ENCODE assay signal across 17 cellular contexts in the genomic region with DNA sequence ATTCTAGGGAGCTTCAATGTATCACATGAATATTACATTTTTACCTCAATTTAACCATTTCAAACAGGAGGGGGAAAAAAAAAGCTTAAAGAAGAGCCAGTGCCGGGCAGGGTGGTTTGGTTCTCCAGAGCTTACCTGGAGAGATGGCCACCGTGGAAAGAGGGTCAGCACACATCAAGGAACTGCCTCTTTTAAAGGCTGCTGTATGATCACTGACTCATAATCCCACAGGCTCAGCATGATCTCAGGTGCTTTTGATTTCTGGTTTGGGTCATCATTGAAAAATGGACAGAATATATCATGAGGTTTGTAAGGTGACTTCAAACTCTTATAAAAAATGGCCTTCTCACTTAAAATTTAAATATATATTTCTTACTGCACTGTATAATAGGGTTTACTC.
A peak's percentile ranks its signal among the peaks of the same experiment; 100 is the strongest.
DNase-seq lines count a peak whose midpoint lies in the region; ATAC-seq and TF ChIP-seq lines count a peak whose summit lies in the region.
"Had no signal": no experiment of that assay in that cellular context is flagged by ENCODE, and none has a peak within 500 bp of the region (broad histone marks: within the 10 kb centered on the region; RNA-seq: fewer than 3 reads in every experiment).

No MANE protein-coding gene starts in this region.

- H3K4me3 Mint-ChIP-seq in WTC11 = no peak overlapping the region
- H3K4me3 Mint-ChIP-seq: CD4-positive, CD25-positive, alpha-beta regulatory T cell; CD8-positive, alpha-beta T cell had no signal

- no peaks in the 10 kb centered on the region for H3K9me3 ChIP-seq in BE2C
- H3K9me3 ChIP-seq: BLaER1, Caco-2 had no signal

- H3K9me3 Mint-ChIP-seq in WTC11 = 0 out of 2 replicates have a peak, but pooled peaks cover under 1% of the 10 kb centered on the region
- H3K9me3 Mint-ChIP-seq: CD8-positive, alpha-beta T cell had no signal

- H3K4me1 ChIP-seq in foreskin keratinocyte (peaks cover 4% of the 10 kb centered on the region), BE2C (no peaks in the 10 kb centered on the region)
- H3K4me1 ChIP-seq: BLaER1 had no signal

- CTCF ChIA-PET in WTC11 (lab: Charles Lee) = interaction anchor here (1.1 to 1.6 kb wide), 3 partner anchors 11 to 773 kb away, joined by 3 to 6 read pairs (median 5); no protein-coding TSS in a partner anchor

- POLR2A ChIA-PET in WTC11 (lab: Charles Lee) = no interaction called here

- H3K36me3 Mint-ChIP-seq in WTC11 = no peaks in the 10 kb centered on the region
- H3K36me3 Mint-ChIP-seq: CD4-positive, CD25-positive, alpha-beta regulatory T cell; CD8-positive, alpha-beta T cell had no signal

- H3K36me3 ChIP-seq in BE2C = no peaks in the 10 kb centered on the region
- H3K36me3 ChIP-seq: BLaER1 had no signal

- peak; percentile 47 for ATAC-seq in WTC11
- ATAC-seq in foreskin keratinocyte = peak; percentile 49
- no peak for ATAC-seq in HG03108 (IDR thresholded peaks at IDR 0.05; ENCODE audit: unreplicated experiment)
- ATAC-seq: CD8-positive, alpha-beta T cell had no signal

- peak; percentile 79 for DNase-seq in NCI-H69 (lab: John Stamatoyannopoulos, UW)
- no peak for DNase-seq in WTC11 (ENCODE audit: low spot score)
- DNase-seq in foreskin keratinocyte = peak in 1 of 2 donors; percentile 25
- DNase-seq in renal cortical epithelial cell (ENCODE audit: low read depth) = peak; percentile 9
- no peak for DNase-seq in stimulated activated CD4-positive, alpha-beta T cell treated with anti-CD3 and anti-CD28 coated beads, Interleukin-4, amount 100 ng/mL, for 4 hours
- no peak for DNase-seq in BE2C
- no peak for DNase-seq in NCI-H1092 treated with DMSO at 0.1 percent for 48 hours (lab: John Stamatoyannopoulos, UW)
- DNase-seq: Caco-2; CD4-positive, CD25-positive, alpha-beta regulatory T cell; CD8-positive, alpha-beta T cell; DMS153; DND-41; H7; HCEC 1CT had no signal

- no peaks in the 10 kb centered on the region for H3K27me3 ChIP-seq in foreskin keratinocyte
- H3K27me3 ChIP-seq in BE2C = no peaks in the 10 kb centered on the region
- H3K27me3 ChIP-seq: BLaER1 had no signal

- TF ChIP-seq CTCF in WTC11 (IDR thresholded peaks at IDR 0.05) (no peak), foreskin keratinocyte (conservative IDR thresholded peaks at IDR 0.05) (no peak), BE2C (IDR thresholded peaks at IDR 0.05; ENCODE audit: low read depth, low read length) (no peak)

- no peak overlapping the region for H3K4me3 ChIP-seq in BE2C (ENCODE audit: low read depth, low read length)
- H3K4me3 ChIP-seq: BLaER1 had no signal

- no peaks in the 10 kb centered on the region for H3K27me3 Mint-ChIP-seq in WTC11 (ENCODE audit: low read depth)
- H3K27me3 Mint-ChIP-seq: CD4-positive, CD25-positive, alpha-beta regulatory T cell had no signal

- no peak overlapping the region for H3K27ac ChIP-seq in foreskin keratinocyte
- H3K27ac ChIP-seq: BLaER1, C4-2B had no signal

- peaks cover 38% of the 10 kb centered on the region for H3K4me1 Mint-ChIP-seq in WTC11
- H3K4me1 Mint-ChIP-seq: CD4-positive, CD25-positive, alpha-beta regulatory T cell had no signal

- no peak overlapping the region for H3K27ac Mint-ChIP-seq in WTC11
- H3K27ac Mint-ChIP-seq: CD4-positive, CD25-positive, alpha-beta regulatory T cell; CD8-positive, alpha-beta T cell had no signal

TF ChIP-seq in WTC11, 78 proteins besides CTCF, POLR2A, EP300 and RAD21:
- TF ChIP-seq ZNF263 (CRISPR knock-in tag; IDR thresholded peaks at IDR 0.05; ENCODE audit: low read depth) (no peak), ZNF532 (CRISPR knock-in tag; IDR thresholded peaks at IDR 0.05; ENCODE audit: borderline replicate concordance) (no peak), ZNF281 (CRISPR knock-in tag; IDR thresholded peaks at IDR 0.05) (no peak), FOXJ3 (CRISPR knock-in tag; IDR thresholded peaks at IDR 0.05; ENCODE audit: borderline replicate concordance) (no peak), NR3C1 (CRISPR knock-in tag; conservative IDR thresholded peaks at IDR 0.05; ENCODE audit: low read depth) (no peak)
- TF ChIP-seq, protein P1, sequence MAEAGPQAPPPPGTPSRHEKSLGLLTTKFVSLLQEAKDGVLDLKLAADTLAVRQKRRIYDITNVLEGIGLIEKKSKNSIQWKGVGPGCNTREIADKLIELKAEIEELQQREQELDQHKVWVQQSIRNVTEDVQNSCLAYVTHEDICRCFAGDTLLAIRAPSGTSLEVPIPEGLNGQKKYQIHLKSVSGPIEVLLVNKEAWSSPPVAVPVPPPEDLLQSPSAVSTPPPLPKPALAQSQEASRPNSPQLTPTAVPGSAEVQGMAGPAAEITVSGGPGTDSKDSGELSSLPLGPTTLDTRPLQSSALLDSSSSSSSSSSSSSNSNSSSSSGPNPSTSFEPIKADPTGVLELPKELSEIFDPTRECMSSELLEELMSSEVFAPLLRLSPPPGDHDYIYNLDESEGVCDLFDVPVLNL (CRISPR knock-in tag; IDR thresholded peaks at IDR 0.05; ENCODE audit: borderline replicate concordance, low read depth) = no peak
- TF ChIP-seq, protein P2, sequence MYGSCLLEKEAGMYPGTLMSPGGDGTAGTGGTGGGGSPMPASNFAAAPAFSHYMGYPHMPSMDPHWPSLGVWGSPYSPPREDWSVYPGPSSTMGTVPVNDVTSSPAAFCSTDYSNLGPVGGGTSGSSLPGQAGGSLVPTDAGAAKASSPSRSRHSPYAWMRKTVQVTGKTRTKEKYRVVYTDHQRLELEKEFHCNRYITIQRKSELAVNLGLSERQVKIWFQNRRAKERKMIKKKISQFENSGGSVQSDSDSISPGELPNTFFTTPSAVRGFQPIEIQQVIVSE (CRISPR knock-in tag; IDR thresholded peaks at IDR 0.05; ENCODE audit: borderline replicate concordance) = no peak

Comparison
In these comparisons a context has a peak if more than half of its experiments do, and no peak if none do; other contexts are left out.
1. DNase-seq: peak in NCI-H69 (single experiment) and renal cortical epithelial cell (single experiment); none in WTC11 (single experiment), stimulated activated CD4-positive, alpha-beta T cell treated with anti-CD3 and anti-CD28 coated beads, Interleukin-4, amount 100 ng/mL, for 4 hours (0 of 2), BE2C (single experiment) and NCI-H1092 treated with DMSO at 0.1 percent for 48 hours (single experiment).